Comparison of ENCODE assay signal across 8 cellular contexts in the genomic region with DNA sequence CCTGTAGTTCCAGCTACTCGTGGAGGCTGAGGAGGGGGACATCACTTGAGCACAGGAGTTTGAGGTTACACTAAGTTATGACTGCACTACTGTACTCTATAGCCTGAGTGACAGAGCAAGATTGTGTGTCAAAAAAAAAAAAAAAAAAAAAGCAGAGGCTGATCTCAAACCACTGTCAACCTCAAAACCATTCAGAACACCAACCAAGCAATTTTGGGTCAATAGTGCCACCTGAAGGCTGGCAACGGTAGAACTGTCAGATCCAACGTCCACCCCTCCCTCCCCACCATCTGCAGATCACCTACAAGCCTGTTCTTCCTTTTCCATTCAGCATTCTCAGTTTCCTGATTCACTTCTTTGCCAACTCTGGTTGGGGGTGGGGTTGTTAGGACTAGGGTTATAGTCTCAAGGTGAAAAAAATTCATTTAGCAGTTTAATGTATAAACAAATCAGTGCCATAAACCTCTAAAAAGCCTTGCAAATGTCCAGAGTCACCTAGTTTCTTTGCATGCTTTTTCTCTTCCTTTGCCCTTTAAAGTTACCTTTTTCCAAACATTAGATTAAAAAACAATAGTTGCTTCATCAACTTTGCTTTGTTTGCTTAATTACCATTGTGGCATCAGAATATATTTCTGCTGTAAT. TPM values are rescaled to one million over a fixed set of nuclear protein-coding genes. Genes with fewer than 3 reads are reported as not detected.
A peak's percentile ranks its signal among the peaks of the same experiment; 100 is the strongest.
DNase-seq lines count a peak whose midpoint lies in the region; ATAC-seq and TF ChIP-seq lines count a peak whose summit lies in the region.

No MANE protein-coding gene starts in this region.

- H3K27ac ChIP-seq in 22Rv1: peak overlapping the region; percentile 75; the same call in 1 of the 2 replicates
- H3K27ac ChIP-seq in naive thymus-derived CD4-positive, alpha-beta T cell (ENCODE audit: low read depth, low read length): peak overlapping the region; percentile 36

- no peak overlapping the region for H3K4me3 ChIP-seq in naive thymus-derived CD4-positive, alpha-beta T cell (ENCODE audit: low read length)

- CTCF ChIA-PET in naive thymus-derived CD4-positive, alpha-beta T cell (lab: Charles Lee): interaction anchor here (0.6 to 8.2 kb wide), 6 partner anchors 43 to 290 kb away, joined by 3 to 126 read pairs (median 3); no protein-coding TSS in a partner anchor

- ATAC-seq in HG03432 (IDR thresholded peaks at IDR 0.05; ENCODE audit: unreplicated experiment): peak; percentile 30
- peak; percentile 38 for ATAC-seq in effector memory CD8-positive, alpha-beta T cell (replicated peaks)
- ATAC-seq in naive thymus-derived CD4-positive, alpha-beta T cell: peak; percentile 52

- peaks cover 8 to 16% of the 10 kb centered on the region in 2 donors for H3K4me1 ChIP-seq in naive thymus-derived CD4-positive, alpha-beta T cell (ENCODE audit: control insufficient read depth in 2 of 2, insufficient read depth in 2 of 2, low read length in 2 of 2)

- peak overlapping the region in 1 of 2 donors; percentile 12 for H3K4me3 Mint-ChIP-seq in effector memory CD8-positive, alpha-beta T cell
- peak overlapping the region in 7 of 10 donors; percentile 40 to 99 (median 60) for H3K4me3 Mint-ChIP-seq in naive thymus-derived CD4-positive, alpha-beta T cell

- TF ChIP-seq CTCF in 22Rv1 (IDR thresholded peaks at IDR 0.05) (peak; percentile 83), GM12874 (IDR thresholded peaks at IDR 0.05; ENCODE audit: insufficient read depth, low read depth, low read length) (peak; percentile 68; the same call in 1 of the 2 replicates)

- peaks cover 0 to 28% (median 0%) of the 10 kb centered on the region in 3 experiments for H3K36me3 ChIP-seq in naive thymus-derived CD4-positive, alpha-beta T cell (ENCODE audit: control insufficient read depth in 2 of 3, insufficient read depth in 3 of 3, low read length in 3 of 3)

- intact Hi-C loops in naive thymus-derived CD4-positive, alpha-beta T cell (cut with micrococcal nuclease): loop anchor here (1.0 to 10.0 kb wide), 11 partner anchors 40 to 1777 kb away; partner anchors contain the start of genes RAB19 (in 2 of the 2) and UBN2 (in 1 of the 2)

- no peaks in the 10 kb centered on the region for H3K27me3 ChIP-seq in naive thymus-derived CD4-positive, alpha-beta T cell (ENCODE audit: control insufficient read depth in 2 of 2, insufficient read depth in 2 of 2, low read length in 2 of 2)

- peak; percentile 71 for DNase-seq in NCI-H774 (lab: John Stamatoyannopoulos, UW)
- peak; percentile 47 to 53 for DNase-seq in activated CD8-positive, alpha-beta memory T cell treated with anti-CD3 and anti-CD28 coated beads for 1 hour (ENCODE audit: extremely low read depth in 1 of 2, low read depth in 1 of 2)
- peak; percentile 71 to 81 (median 77) for DNase-seq in effector memory CD8-positive, alpha-beta T cell
- DNase-seq in naive thymus-derived CD4-positive, alpha-beta T cell: peak; percentile 43 to 87 (median 79)
- DNase-seq in stimulated activated naive CD4-positive, alpha-beta T cell treated with Interleukin-2 at 50 U/mL for 16 hours (lab: John Stamatoyannopoulos, UW): peak; percentile 73

- peaks cover 24 to 31% of the 10 kb centered on the region in 2 donors for H3K4me1 Mint-ChIP-seq in effector memory CD8-positive, alpha-beta T cell (ENCODE audit: low read depth in 2 of 2)
- peaks cover 14 to 60% (median 47%) of the 10 kb centered on the region in 7 donors for H3K4me1 Mint-ChIP-seq in naive thymus-derived CD4-positive, alpha-beta T cell

- H3K27me3 Mint-ChIP-seq in effector memory CD8-positive, alpha-beta T cell: no peaks in the 10 kb centered on the region
- peaks cover 0 to 10% (median 0%) of the 10 kb centered on the region in 5 donors for H3K27me3 Mint-ChIP-seq in naive thymus-derived CD4-positive, alpha-beta T cell

- peak overlapping the region; percentile 100 for H3K27ac Mint-ChIP-seq in effector memory CD8-positive, alpha-beta T cell
- H3K27ac Mint-ChIP-seq in naive thymus-derived CD4-positive, alpha-beta T cell: peak overlapping the region; percentile 89 to 100 (median 99)

- peaks cover 0 to 2% of the 10 kb centered on the region in 2 donors for H3K9me3 Mint-ChIP-seq in effector memory CD8-positive, alpha-beta T cell
- peaks cover 0 to 3% (median 0%) of the 10 kb centered on the region in 11 donors for H3K9me3 Mint-ChIP-seq in naive thymus-derived CD4-positive, alpha-beta T cell

- POLR2A ChIA-PET in naive thymus-derived CD4-positive, alpha-beta T cell (lab: Charles Lee): interaction anchor here (0.6 to 4.4 kb wide), 7 partner anchors 13 to 331 kb away, joined by 3 to 33 read pairs (median 4); partner anchors contain the start of gene BRAF

- no peaks in the 10 kb centered on the region for H3K9me3 ChIP-seq in naive thymus-derived CD4-positive, alpha-beta T cell (ENCODE audit: control insufficient read depth in 2 of 3, low read length in 3 of 3)

- peaks cover 36% of the 10 kb centered on the region for H3K36me3 Mint-ChIP-seq in effector memory CD8-positive, alpha-beta T cell (ENCODE audit: insufficient read depth)
- peaks cover 5 to 24% (median 18%) of the 10 kb centered on the region in 5 donors for H3K36me3 Mint-ChIP-seq in naive thymus-derived CD4-positive, alpha-beta T cell

RNA-seq across cellular contexts. Expression of gene MRPS33, which starts 2.6 kb away (rescaled TPM):
- total RNA-seq in naive thymus-derived CD4-positive, alpha-beta T cell: 10 to 100 TPM; 25.9 to 69.1 (median 48.4) TPM
- polyA plus RNA-seq in naive thymus-derived CD4-positive, alpha-beta T cell: 100 to 1,000 TPM; 103 to 116 TPM
